20 cellular contexts compared by ENCODE assay signal in the genomic region with DNA sequence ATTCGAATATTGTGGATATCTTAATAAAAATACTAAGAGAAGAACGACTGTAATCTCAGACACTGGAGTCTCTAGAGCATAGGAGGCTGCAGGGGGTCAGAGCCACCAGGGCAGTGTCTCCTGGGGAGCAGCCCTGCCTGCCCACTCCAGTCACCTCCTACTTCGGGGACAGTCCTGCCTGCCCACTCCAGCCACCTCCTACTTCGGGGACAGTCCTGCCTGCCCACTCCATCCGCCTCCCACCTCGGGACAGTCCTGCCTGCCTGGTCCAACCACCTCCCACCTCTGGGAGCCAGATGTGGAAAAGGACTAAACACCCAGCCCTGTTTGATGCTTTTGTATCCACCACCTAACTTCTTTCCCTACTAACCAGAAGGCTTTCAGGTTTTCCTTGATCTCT.
"Had no signal": no experiment of that assay in that cellular context is flagged by ENCODE, and none has a peak within 500 bp of the region (broad histone marks: within the 10 kb centered on the region; RNA-seq: fewer than 3 reads in every experiment).

No MANE protein-coding gene starts in this region.

- H3K27ac ChIP-seq: RWPE1 had no signal

- H3K9ac ChIP-seq: SK-N-SH had no signal

- DNase-seq: KBM-7, MV-4-11, NCI-H1092, NCI-H1105 treated with DMSO at 0.1 percent for 48 hours, NCI-H1417 treated with DMSO at 0.1 percent for 48 hours, NCI-H146, NCI-H1694 treated with DMSO at 0.1 percent for 48 hours, NCI-H1930, NCI-H2081, NCI-H2107, NCI-H226, NCI-H446, NCI-H510A, NCI-H524 treated with DMSO at 0.1 percent for 48 hours, NCI-H69, NCI-H774, SHP77, SK-N-SH had no signal

- H3K9me3 ChIP-seq: SK-N-SH had no signal

- FAIRE-seq: RCC 7860 had no signal
